Comparison of ENCODE assay signal across 8 cellular contexts in genomic region chr6:111823831-111824607, GRCh38. TPM values are rescaled to one million over a fixed set of nuclear protein-coding genes. Genes with fewer than 3 reads are reported as not detected.
DNase-seq lines count a peak whose midpoint lies in the region; ATAC-seq and TF ChIP-seq lines count a peak whose summit lies in the region.

No MANE protein-coding gene starts in this region.

- H3K9me3 ChIP-seq in left ventricle myocardium inferior (replicated peaks) (no peaks in the 10 kb centered on the region), upper lobe of right lung (no peaks in the 10 kb centered on the region)

- peaks cover 27% of the 10 kb centered on the region for H3K36me3 Mint-ChIP-seq in activated T-cell treated with anti-CD3 and anti-CD28 coated beads, Interleukin-2, amount 50 U/mL, for 4 hours (ENCODE audit: insufficient read depth)

- no peaks in the 10 kb centered on the region for H3K36me3 ChIP-seq in left ventricle myocardium inferior
- no peaks in the 10 kb centered on the region for H3K36me3 ChIP-seq in upper lobe of right lung

- H3K4me1 Mint-ChIP-seq in activated T-cell treated with anti-CD3 and anti-CD28 coated beads, Interleukin-2, amount 50 U/mL, for 4 hours (ENCODE audit: low read depth): peaks cover 85% of the 10 kb centered on the region

- intact Hi-C loops in left ventricle myocardium inferior (cut with micrococcal nuclease): no loop called here
- intact Hi-C loops in upper lobe of right lung (cut with DNase I): no loop called here

- no peaks in the 10 kb centered on the region for H3K9me3 Mint-ChIP-seq in activated T-cell treated with anti-CD3 and anti-CD28 coated beads, Interleukin-2, amount 50 U/mL, for 4 hours

- H3K4me3 ChIP-seq in WI38 (ENCODE audit: low read depth, low read length) (peak overlapping the region; percentile 30), left ventricle myocardium inferior (no peak overlapping the region), upper lobe of right lung (no peak overlapping the region)

- H3K27ac ChIP-seq in left ventricle myocardium inferior (replicated peaks) (peak overlapping the region; percentile 65), upper lobe of right lung (peak overlapping the region; percentile 71)

- TF ChIP-seq CTCF in WI38 (IDR thresholded peaks at IDR 0.05; ENCODE audit: low read depth, low read length): no peak
- no peak for TF ChIP-seq CTCF in left ventricle myocardium inferior (IDR thresholded peaks at IDR 0.05; ENCODE audit: borderline replicate concordance)
- TF ChIP-seq CTCF in upper lobe of right lung (IDR thresholded peaks at IDR 0.05): no peak

- peak overlapping the region; percentile 71 for H3K4me3 Mint-ChIP-seq in activated T-cell treated with anti-CD3 and anti-CD28 coated beads, Interleukin-2, amount 50 U/mL, for 4 hours

- H3K4me1 ChIP-seq in left ventricle myocardium inferior (peaks cover 65% of the 10 kb centered on the region), upper lobe of right lung (peaks cover 22% of the 10 kb centered on the region)

- peak; percentile 80 for ATAC-seq in activated T-cell treated with anti-CD3 and anti-CD28 coated beads, Interleukin-2, amount 50 U/mL, for 4 hours
- ATAC-seq in upper lobe of right lung (no peak), HG03520 (IDR thresholded peaks at IDR 0.05; ENCODE audit: unreplicated experiment) (no peak)

- H3K27me3 ChIP-seq in left ventricle myocardium inferior (ENCODE audit: low read depth) (no peaks in the 10 kb centered on the region), upper lobe of right lung (no peaks in the 10 kb centered on the region)

- DNase-seq in activated T-cell treated with anti-CD3 and anti-CD28 coated beads, Interleukin-2, amount 50 U/mL, for 4 hours: no peak
- no peak for DNase-seq in activated T-cell treated with anti-CD3 and anti-CD28 coated beads, Interleukin-2, amount 50 U/mL, for 48 hours
- DNase-seq in left ventricle myocardium inferior: no peak
- DNase-seq in upper lobe of right lung: no peak
- no peak for DNase-seq in effector CD8-positive, alpha-beta T cell (lab: John Stamatoyannopoulos, UW)
- no peak for DNase-seq in activated CD4-positive, CD25-positive, alpha-beta regulatory T cell (lab: John Stamatoyannopoulos, UW)

- H3K27me3 Mint-ChIP-seq in activated T-cell treated with anti-CD3 and anti-CD28 coated beads, Interleukin-2, amount 50 U/mL, for 4 hours (ENCODE audit: low read depth): no peaks in the 10 kb centered on the region

RNA-seq across cellular contexts. Expression of gene FYN, which starts 49.2 kb away (rescaled TPM):
- 100 to 1,000 TPM; 481 to 505 (median 485) TPM for total RNA-seq in activated T-cell treated with anti-CD3 and anti-CD28 coated beads, Interleukin-2, amount 50 U/mL, for 4 hours
- total RNA-seq in left ventricle myocardium inferior: 46.3 TPM
- 115 TPM for total RNA-seq in upper lobe of right lung

Comparison
In these comparisons a context has a peak if more than half of its experiments do, and no peak if none do; other contexts are left out.
1. ATAC-seq: peak in activated T-cell treated with anti-CD3 and anti-CD28 coated beads, Interleukin-2, amount 50 U/mL, for 4 hours (2 of 2); none in upper lobe of right lung (single experiment) and HG03520 (single experiment).